In the genomic region with DNA sequence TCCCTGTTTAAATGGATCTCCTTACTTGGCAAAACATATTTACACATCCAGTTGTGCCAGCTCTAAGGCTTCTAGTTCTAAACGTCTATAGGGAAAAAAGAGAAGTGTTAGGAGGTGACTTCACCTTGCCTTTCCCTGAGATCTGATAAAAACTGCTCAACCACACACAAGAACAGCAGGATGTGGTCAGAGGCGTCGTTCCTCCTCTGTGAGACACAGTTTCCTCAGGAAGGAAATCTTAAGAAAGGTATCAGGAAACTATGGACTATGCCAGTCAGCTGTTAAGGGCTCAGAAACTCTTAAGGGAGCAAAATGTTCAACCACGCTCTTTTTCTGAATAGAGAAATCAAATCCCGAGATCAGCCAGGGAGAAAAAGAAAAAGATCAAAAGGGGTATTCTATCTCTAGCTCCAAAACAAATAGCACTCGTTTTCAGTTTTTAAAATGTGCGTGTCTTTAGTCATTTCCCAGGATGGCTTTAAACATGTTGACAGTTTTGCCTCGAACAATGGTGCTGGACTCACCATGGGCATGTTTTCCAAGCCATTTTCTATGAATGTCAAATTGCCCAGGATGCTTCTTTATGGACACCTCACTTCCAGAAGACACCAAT, we compare ENCODE assay signal across 7 cellular contexts.
DNase-seq lines count a peak whose midpoint lies in the region; ATAC-seq and TF ChIP-seq lines count a peak whose summit lies in the region.

No MANE protein-coding gene starts in this region.

- H3K4me1 ChIP-seq in endodermal cell (ENCODE audit: control insufficient read depth, insufficient read depth, low read length), result no peaks in the 10 kb centered on the region

- H3K27me3 Mint-ChIP-seq in T-helper 17 cell (no peaks in the 10 kb centered on the region), endothelial cell (ENCODE audit: unreplicated experiment) (peaks cover 4% of the 10 kb centered on the region), endodermal cell (ENCODE audit: insufficient read depth) (no peaks in the 10 kb centered on the region)

- no peak overlapping the region for H3K4me3 ChIP-seq in endodermal cell (ENCODE audit: low read length)

- H3K4me3 Mint-ChIP-seq in T-helper 17 cell (peak overlapping the region; percentile 82), endothelial cell (ENCODE audit: unreplicated experiment) (no peak overlapping the region), endodermal cell (no peak overlapping the region)

- H3K27ac ChIP-seq in endodermal cell (ENCODE audit: low read depth, low read length), result no peak overlapping the region

- no peaks in the 10 kb centered on the region for H3K36me3 ChIP-seq in endodermal cell (ENCODE audit: control insufficient read depth, insufficient read depth, low read length)

- H3K9me3 ChIP-seq in T-helper 17 cell (ENCODE audit: control insufficient read depth, low read length, poor library complexity, severe bottlenecking) (no peaks in the 10 kb centered on the region), endodermal cell (ENCODE audit: control insufficient read depth, low read length) (no peaks in the 10 kb centered on the region)

- H3K27me3 ChIP-seq in endodermal cell (ENCODE audit: control insufficient read depth, insufficient read depth, low read length, poor library complexity, severe bottlenecking), result no peaks in the 10 kb centered on the region

- ATAC-seq in HG03432 (IDR thresholded peaks at IDR 0.05; ENCODE audit: unreplicated experiment) (peak; percentile 74), T-helper 17 cell (peak; percentile 86), HG03521 (IDR thresholded peaks at IDR 0.05; ENCODE audit: unreplicated experiment) (no peak)

- TF ChIP-seq CTCF in endothelial cell (IDR thresholded peaks at IDR 0.05; ENCODE audit: unreplicated experiment) (no peak), endodermal cell (conservative IDR thresholded peaks at IDR 0.05) (no peak)

- no peaks in the 10 kb centered on the region for H3K9me3 Mint-ChIP-seq in endothelial cell (ENCODE audit: unreplicated experiment)
- H3K9me3 Mint-ChIP-seq in endodermal cell, result no peaks in the 10 kb centered on the region

- H3K9ac ChIP-seq in endodermal cell (ENCODE audit: extremely low read depth, low read length, poor library complexity, severe bottlenecking), result no peak overlapping the region

- H3K27ac Mint-ChIP-seq in T-helper 17 cell, result peak overlapping the region; percentile 53
- peak overlapping the region; percentile 99 for H3K27ac Mint-ChIP-seq in endothelial cell (ENCODE audit: unreplicated experiment)
- H3K27ac Mint-ChIP-seq in endodermal cell, result no peak overlapping the region

- WGBS in endodermal cell (ENCODE audit: insufficient coverage in 1 of 2, insufficient read length in 1 of 2), 2 experiments, result 82 to 98% methylated on average over 5 to 8 of the region's 8 CpGs

- H3K4me1 Mint-ChIP-seq in T-helper 17 cell (peaks cover 24% of the 10 kb centered on the region), endothelial cell (ENCODE audit: unreplicated experiment) (peaks cover 69% of the 10 kb centered on the region), endodermal cell (peaks cover 9% of the 10 kb centered on the region)

- DNase-seq in T-helper 17 cell, result no peak
- peak; percentile 43 for DNase-seq in endothelial cell (ENCODE audit: low spot score)
- peak; percentile 78 for DNase-seq in pons (ENCODE audit: low spot score)
- no peak for DNase-seq in endodermal cell
- DNase-seq in NCI-H2227 treated with DMSO at 0.1 percent for 48 hours (lab: John Stamatoyannopoulos, UW), result no peak

- H3K36me3 Mint-ChIP-seq in T-helper 17 cell (ENCODE audit: low read depth) (no peaks in the 10 kb centered on the region), endothelial cell (ENCODE audit: low read depth, unreplicated experiment) (peaks cover 5% of the 10 kb centered on the region), endodermal cell (ENCODE audit: low read depth) (no peaks in the 10 kb centered on the region)

Comparison
In these comparisons a context has a peak if more than half of its experiments do, and no peak if none do; other contexts are left out.
1. DNase-seq: peak in endothelial cell (single experiment) and pons (single experiment); none in T-helper 17 cell (0 of 3), endodermal cell (single experiment) and NCI-H2227 treated with DMSO at 0.1 percent for 48 hours (single experiment).